Comparison of ENCODE assay signal across 10 cellular contexts in the genomic region with DNA sequence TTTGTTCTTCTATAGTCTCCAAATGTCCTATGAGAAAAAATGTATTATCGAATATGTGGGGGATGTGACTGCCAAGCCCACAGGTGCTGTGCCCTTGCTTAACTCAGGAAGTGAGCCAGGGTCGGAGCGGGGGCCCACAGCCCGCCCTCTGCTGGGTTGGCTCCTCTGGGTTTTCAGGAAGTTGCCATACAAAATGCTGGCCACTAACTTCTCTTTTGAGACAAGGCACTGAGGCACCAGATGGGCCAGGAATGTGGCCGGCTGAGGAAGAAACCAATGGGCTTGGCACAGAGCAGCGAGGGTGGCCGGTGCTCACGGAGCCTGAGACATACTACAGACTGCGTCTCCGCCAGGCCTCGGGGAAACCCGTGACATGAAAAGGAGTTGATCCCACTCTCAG. TPM values are rescaled to one million over a fixed set of nuclear protein-coding genes. Genes with fewer than 3 reads are reported as not detected.
A peak's percentile ranks its signal among the peaks of the same experiment; 100 is the strongest.
DNase-seq lines count a peak whose midpoint lies in the region; ATAC-seq and TF ChIP-seq lines count a peak whose summit lies in the region.
"Had no signal": no experiment of that assay in that cellular context is flagged by ENCODE, and none has a peak within 500 bp of the region (broad histone marks: within the 10 kb centered on the region; RNA-seq: fewer than 3 reads in every experiment).

No MANE protein-coding gene starts in this region.

- TF ChIP-seq CTCF in lower lobe of right lung (IDR thresholded peaks at IDR 0.05) (no peak), lower leg skin (IDR thresholded peaks at IDR 0.05) (no peak)

- ATAC-seq in lower lobe of right lung: peak; percentile 33 to 47
- ATAC-seq in GM21529 (IDR thresholded peaks at IDR 0.05; ENCODE audit: unreplicated experiment): no peak
- no peak for ATAC-seq in activated T-cell treated with anti-CD3 and anti-CD28 coated beads, Interleukin-2, amount 50 U/mL, for 4 hours

- no peaks in the 10 kb centered on the region for H3K9me3 Mint-ChIP-seq in activated T-cell treated with anti-CD3 and anti-CD28 coated beads, Interleukin-2, amount 50 U/mL, for 4 hours

- TF ChIP-seq POLR2A in lower leg skin (IDR thresholded peaks at IDR 0.05): no peak

- H3K4me3 Mint-ChIP-seq in activated T-cell treated with anti-CD3 and anti-CD28 coated beads, Interleukin-2, amount 50 U/mL, for 4 hours: no peak overlapping the region

- peaks cover 81% of the 10 kb centered on the region for H3K4me1 Mint-ChIP-seq in activated T-cell treated with anti-CD3 and anti-CD28 coated beads, Interleukin-2, amount 50 U/mL, for 4 hours (ENCODE audit: low read depth)

- peaks cover 21% of the 10 kb centered on the region for H3K36me3 ChIP-seq in lower lobe of right lung
- H3K36me3 ChIP-seq in thymus (ENCODE audit: control insufficient read depth, insufficient read depth): peaks cover 59% of the 10 kb centered on the region

- H3K27ac ChIP-seq in lower lobe of right lung: peak overlapping the region; percentile 58
- H3K27ac ChIP-seq in thymus (ENCODE audit: low read depth): peak overlapping the region; percentile 55
- H3K27ac ChIP-seq: 22Rv1 had no signal

- no peak overlapping the region for H3K4me3 ChIP-seq in lower lobe of right lung
- no peak overlapping the region for H3K4me3 ChIP-seq in thymus (ENCODE audit: low read length)
- H3K4me3 ChIP-seq in lower leg skin (ENCODE audit: low read depth, poor library complexity, severe bottlenecking): no peak overlapping the region

- H3K4me1 ChIP-seq in lower lobe of right lung (peaks cover 87% of the 10 kb centered on the region), thymus (ENCODE audit: control insufficient read depth, insufficient read depth, low read length) (peaks cover 78% of the 10 kb centered on the region)

- H3K27me3 Mint-ChIP-seq in activated T-cell treated with anti-CD3 and anti-CD28 coated beads, Interleukin-2, amount 50 U/mL, for 4 hours (ENCODE audit: low read depth): no peaks in the 10 kb centered on the region

- intact Hi-C loops in lower lobe of right lung (cut with DNase I): no loop called here
- intact Hi-C loops in lower leg skin (cut with DNase I; ENCODE audit: low total_unique reads): no loop called here

- H3K36me3 Mint-ChIP-seq in activated T-cell treated with anti-CD3 and anti-CD28 coated beads, Interleukin-2, amount 50 U/mL, for 4 hours (ENCODE audit: insufficient read depth): peaks cover 26% of the 10 kb centered on the region

- H3K27me3 ChIP-seq in lower lobe of right lung (ENCODE audit: low read depth) (no peaks in the 10 kb centered on the region), thymus (ENCODE audit: control insufficient read depth, insufficient read depth) (no peaks in the 10 kb centered on the region)

- H3K9me3 ChIP-seq in lower lobe of right lung (no peaks in the 10 kb centered on the region), thymus (ENCODE audit: control insufficient read depth) (no peaks in the 10 kb centered on the region)

- WGBS in thymus: 22% methylated on average over 12 of the region's 12 CpGs
- WGBS in lower leg skin, 2 donors: 60 to 62% methylated on average over 12 of the region's 12 CpGs

- peak; percentile 50 for DNase-seq in SIG-M5 treated with dmso at 0.1 percent for 504 hours (lab: John Stamatoyannopoulos, UW; ENCODE audit: unreplicated experiment)
- DNase-seq in SIG-M5 (lab: John Stamatoyannopoulos, UW): no peak
- peak in 33 of 58 donors; percentile 27 to 74 (median 57) for DNase-seq in anterior cingulate cortex (lab: John Stamatoyannopoulos, UW)
- DNase-seq in lower lobe of right lung: peak; percentile 77
- DNase-seq in activated T-cell treated with anti-CD3 and anti-CD28 coated beads, Interleukin-2, amount 50 U/mL, for 4 hours: no peak
- no peak for DNase-seq in lower leg skin (ENCODE audit: low spot score in 2 of 2)
- DNase-seq: NCI-H510A treated with DMSO at 0.1 percent for 48 hours had no signal

RNA-seq across cellular contexts. Expression of a gene that starts 58.9 kb away (rescaled TPM):
- total RNA-seq in lower lobe of right lung (40.7 TPM), lower leg skin (10 to 100 TPM; 41.5 to 69.1 (median 58.2) TPM)
- polyA plus RNA-seq in thymus: 46.2 TPM
- 10 to 100 TPM; 12.9 to 19.2 (median 18.2) TPM for total RNA-seq in activated T-cell treated with anti-CD3 and anti-CD28 coated beads, Interleukin-2, amount 50 U/mL, for 4 hours

Comparison
In these comparisons a context has a peak if more than half of its experiments do, and no peak if none do; other contexts are left out.
1. DNase-seq: peak in SIG-M5 treated with dmso at 0.1 percent for 504 hours (single experiment), anterior cingulate cortex (33 of 58) and lower lobe of right lung (single experiment); none in SIG-M5 (single experiment), activated T-cell treated with anti-CD3 and anti-CD28 coated beads, Interleukin-2, amount 50 U/mL, for 4 hours (single experiment) and lower leg skin (0 of 2).
2. ATAC-seq: peak in lower lobe of right lung (2 of 2); none in GM21529 (single experiment) and activated T-cell treated with anti-CD3 and anti-CD28 coated beads, Interleukin-2, amount 50 U/mL, for 4 hours (0 of 2).